ENCODE assay signal across 8 cellular contexts in genomic region chr15:65638681-65639089, GRCh38. TPM values are rescaled to one million over a fixed set of nuclear protein-coding genes. Genes with fewer than 3 reads are reported as not detected.
A peak's percentile ranks its signal among the peaks of the same experiment; 100 is the strongest.
DNase-seq lines count a peak whose midpoint lies in the region; ATAC-seq and TF ChIP-seq lines count a peak whose summit lies in the region.

No MANE protein-coding gene starts in this region.

- H3K36me3 ChIP-seq in gastroesophageal sphincter (no peaks in the 10 kb centered on the region), ovary (no peaks in the 10 kb centered on the region)

- H3K27me3 ChIP-seq in gastroesophageal sphincter = no peaks in the 10 kb centered on the region
- H3K27me3 ChIP-seq in ovary = no peaks in the 10 kb centered on the region

- no peaks in the 10 kb centered on the region for H3K9me3 Mint-ChIP-seq in activated CD8-positive, alpha-beta T cell treated with anti-CD3 and anti-CD28 coated beads for 36 hours

- no peak overlapping the region for H3K27ac Mint-ChIP-seq in activated CD8-positive, alpha-beta T cell treated with anti-CD3 and anti-CD28 coated beads for 36 hours

- no peak overlapping the region for H3K4me3 Mint-ChIP-seq in activated CD8-positive, alpha-beta T cell treated with anti-CD3 and anti-CD28 coated beads for 36 hours

- H3K36me3 Mint-ChIP-seq in activated CD8-positive, alpha-beta T cell treated with anti-CD3 and anti-CD28 coated beads for 36 hours (ENCODE audit: low read depth) = no peaks in the 10 kb centered on the region

- CTCF ChIA-PET in activated CD8-positive, alpha-beta T cell treated with anti-CD3 and anti-CD28 coated beads for 36 hours (lab: Charles Lee) = interaction anchor here (0.6 to 3.5 kb wide), 31 partner anchors 10 to 552 kb away, joined by 3 to 26 read pairs (median 4); partner anchors contain the start of genes INTS14, RAB11A and SLC24A1

- no peaks in the 10 kb centered on the region for H3K9me3 ChIP-seq in gastroesophageal sphincter
- no peaks in the 10 kb centered on the region for H3K9me3 ChIP-seq in ovary

- POLR2A ChIA-PET in activated CD8-positive, alpha-beta T cell treated with anti-CD3 and anti-CD28 coated beads for 36 hours (lab: Charles Lee) = interaction anchor here (1.7 kb wide), 1 partner anchor 19 kb away, joined by 3 read pairs; no protein-coding TSS in a partner anchor

- WGBS in gastroesophageal sphincter (ENCODE audit: low coverage in 1 of 2), 2 donors = 0% methylated on average over 2 to 3 of the region's 3 CpGs
- 0 to 2% (median 1%) methylated on average over 3 of the region's 3 CpGs for WGBS in ovary, 3 donors

- peak; percentile 82 for TF ChIP-seq CTCF in activated CD8-positive, alpha-beta T cell treated with anti-CD3 and anti-CD28 coated beads for 36 hours (IDR thresholded peaks at IDR 0.05)
- TF ChIP-seq CTCF in gastroesophageal sphincter (IDR thresholded peaks at IDR 0.05) (peak; percentile 76 to 85 (median 80)), ovary (IDR thresholded peaks at IDR 0.05) (peak; percentile 70 to 77 (median 72))

- peaks cover 0 to 9% (median 0%) of the 10 kb centered on the region in 3 donors for H3K4me1 ChIP-seq in gastroesophageal sphincter
- H3K4me1 ChIP-seq in ovary (ENCODE audit: insufficient read depth) = no peaks in the 10 kb centered on the region

- no peak for TF ChIP-seq POLR2A in gastroesophageal sphincter (IDR thresholded peaks at IDR 0.05)
- TF ChIP-seq POLR2A in ovary (IDR thresholded peaks at IDR 0.05) = no peak

- intact Hi-C loops in activated CD8-positive, alpha-beta T cell treated with anti-CD3 and anti-CD28 coated beads for 36 hours (cut with micrococcal nuclease) = loop anchor here (5.0 kb wide), 1 partner anchor 219 kb away; no protein-coding TSS in a partner anchor
- intact Hi-C loops in ovary (cut with DNase I) = loop anchor here in 2 of 4 donors (5.0 to 10.0 kb wide), 2 partner anchors 614 to 646 kb away; partner anchors contain the start of gene MEGF11 (in 1 of the 2)

- no peak overlapping the region for H3K4me3 ChIP-seq in gastroesophageal sphincter
- no peak overlapping the region for H3K4me3 ChIP-seq in ovary

- peak; percentile 79 for ATAC-seq in activated CD8-positive, alpha-beta T cell treated with anti-CD3 and anti-CD28 coated beads for 36 hours
- ATAC-seq in gastroesophageal sphincter (peak; percentile 72), HG02938 (IDR thresholded peaks at IDR 0.05; ENCODE audit: unreplicated experiment) (no peak), GM18873 (IDR thresholded peaks at IDR 0.05; ENCODE audit: low FRiP score, unreplicated experiment) (no peak)

- DNase-seq in DMS79 treated with DMSO at 0.1 percent for 48 hours (lab: John Stamatoyannopoulos, UW) = peak; percentile 58
- peak; percentile 63 for DNase-seq in HPDE6-E6E7 (ENCODE audit: extremely low spot score)
- DNase-seq in NCI-H748 treated with DMSO at 0.1 percent for 48 hours (lab: John Stamatoyannopoulos, UW) = peak; percentile 29
- peak; percentile 32 for DNase-seq in activated CD8-positive, alpha-beta T cell treated with anti-CD3 and anti-CD28 coated beads for 36 hours
- peak in 2 of 5 donors; percentile 16 to 42 for DNase-seq in ovary

- H3K27me3 Mint-ChIP-seq in activated CD8-positive, alpha-beta T cell treated with anti-CD3 and anti-CD28 coated beads for 36 hours = no peaks in the 10 kb centered on the region

- TF ChIP-seq EP300 in gastroesophageal sphincter (IDR thresholded peaks at IDR 0.05) (no peak), ovary (IDR thresholded peaks at IDR 0.05) (no peak)

- peaks cover 9% of the 10 kb centered on the region for H3K4me1 Mint-ChIP-seq in activated CD8-positive, alpha-beta T cell treated with anti-CD3 and anti-CD28 coated beads for 36 hours (ENCODE audit: low read depth)

- H3K27ac ChIP-seq in gastroesophageal sphincter = no peak overlapping the region
- H3K27ac ChIP-seq in ovary = no peak overlapping the region

RNA-seq across cellular contexts. Expression of gene SLC24A1, which starts 16.9 kb away (rescaled TPM):
- total RNA-seq in activated CD8-positive, alpha-beta T cell treated with anti-CD3 and anti-CD28 coated beads for 36 hours = 1 to 10 TPM; 6.8 to 7.6 TPM
- 1 to 10 TPM; 2.7 to 4.6 (median 3.9) TPM for total RNA-seq in gastroesophageal sphincter
- total RNA-seq in ovary = 10 to 100 TPM in 4 of 7 donors, 1 to 10 TPM in 3; 4.5 to 17.4 (median 11.3) TPM
- 10 to 100 TPM in 1 of 2 donors, 1 to 10 TPM in 1; 9.1 to 12.4 TPM for polyA plus RNA-seq in ovary

RNA-seq across cellular contexts. Expression of gene INTS14, which starts 27.8 kb away (rescaled TPM):
- total RNA-seq in activated CD8-positive, alpha-beta T cell treated with anti-CD3 and anti-CD28 coated beads for 36 hours = 10 to 100 TPM; 47.4 to 48.1 TPM
- total RNA-seq in gastroesophageal sphincter = 10 to 100 TPM; 23.8 to 33.5 (median 28.8) TPM
- 10 to 100 TPM; 25.5 to 41.7 (median 28.1) TPM for total RNA-seq in ovary
- polyA plus RNA-seq in ovary = 10 to 100 TPM; 25.9 to 38.0 TPM

Comparison
In these comparisons a context has a peak if more than half of its experiments do, and no peak if none do; other contexts are left out.
1. ATAC-seq: peak in activated CD8-positive, alpha-beta T cell treated with anti-CD3 and anti-CD28 coated beads for 36 hours (single experiment) and gastroesophageal sphincter (single experiment); none in HG02938 (single experiment) and GM18873 (single experiment).
2. Peak in every context shown above with its lines, with median percentiles within 50 percentile points of each other: CTCF ChIP-seq.